ENCODE assay signal across 2 cellular contexts in the genomic region with DNA sequence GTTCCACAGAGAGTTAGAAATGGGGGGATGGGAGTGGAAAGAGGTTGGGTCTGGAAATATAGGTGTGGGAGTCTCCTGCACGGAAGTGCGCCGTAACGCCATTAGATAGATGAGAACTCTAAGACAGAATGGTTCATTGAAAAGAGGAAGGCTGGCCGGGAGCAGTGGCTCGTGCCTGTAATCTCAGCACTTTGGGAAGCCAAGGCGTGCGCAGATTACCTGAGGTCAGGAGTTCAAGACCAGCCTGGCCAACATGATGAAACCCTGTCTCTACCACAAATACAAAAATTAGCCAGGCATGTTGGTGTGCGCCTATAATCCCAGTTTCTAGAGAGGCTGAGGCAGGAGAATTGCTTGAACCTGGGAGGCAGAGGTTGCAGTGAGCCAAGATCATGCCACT. TPM values are rescaled to one million over a fixed set of nuclear protein-coding genes. Genes with fewer than 3 reads are reported as not detected.
"Had no signal": no experiment of that assay in that cellular context is flagged by ENCODE, and none has a peak within 500 bp of the region (broad histone marks: within the 10 kb centered on the region; RNA-seq: fewer than 3 reads in every experiment).

No MANE protein-coding gene starts in this region.

RNA-seq across cellular contexts. Expression of gene RAMP2, which starts 7.0 kb away (rescaled TPM):
- total RNA-seq: H4, HT-29 had no signal

RNA-seq across cellular contexts. Expression of gene WNK4, which starts 12.4 kb away (rescaled TPM):
- total RNA-seq: H4 had no signal
